ENCODE assay signal across 9 cellular contexts in the genomic region with DNA sequence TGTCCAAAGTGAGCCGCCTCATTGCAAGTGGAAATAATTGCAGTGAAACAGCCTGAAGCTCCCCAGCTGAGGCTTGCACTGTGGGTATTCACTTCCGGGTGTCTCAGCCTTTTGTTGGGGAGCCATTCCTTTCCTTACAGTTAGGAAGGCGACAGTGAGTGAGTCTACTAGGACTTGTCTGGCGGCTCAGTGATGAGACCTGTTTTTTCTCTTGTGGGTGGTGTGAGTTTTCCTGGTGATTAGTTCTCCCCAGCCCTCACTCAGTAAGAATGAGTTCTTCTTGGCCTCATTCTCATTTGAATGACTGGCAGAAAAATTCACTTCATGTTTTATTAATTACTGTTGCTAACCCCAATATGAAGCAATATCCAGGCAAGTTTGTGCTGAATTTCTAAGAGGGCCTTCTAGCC. TPM values are rescaled to one million over a fixed set of nuclear protein-coding genes. Genes with fewer than 3 reads are reported as not detected.
DNase-seq lines count a peak whose midpoint lies in the region; ATAC-seq and TF ChIP-seq lines count a peak whose summit lies in the region.
"Had no signal": no experiment of that assay in that cellular context is flagged by ENCODE, and none has a peak within 500 bp of the region (broad histone marks: within the 10 kb centered on the region; RNA-seq: fewer than 3 reads in every experiment).

No MANE protein-coding gene starts in this region.

- no peak overlapping the region for H4K12ac ChIP-seq in trophoblast cell (ENCODE audit: low read depth, low read length)

- no peak overlapping the region for H2AK5ac ChIP-seq in trophoblast cell (ENCODE audit: low read length)

- ATAC-seq in GM19035 (IDR thresholded peaks at IDR 0.05; ENCODE audit: unreplicated experiment) (no peak), GM18907 (IDR thresholded peaks at IDR 0.05; ENCODE audit: unreplicated experiment) (no peak), HG02970 (IDR thresholded peaks at IDR 0.05; ENCODE audit: low FRiP score, unreplicated experiment) (no peak)

- H3K9me3 ChIP-seq in PC-9 (ENCODE audit: insufficient read depth, low read depth), result no peaks in the 10 kb centered on the region
- no peaks in the 10 kb centered on the region for H3K9me3 ChIP-seq in trophoblast cell (ENCODE audit: insufficient read depth, low read depth, low read length)

- no peak overlapping the region for H3K23ac ChIP-seq in trophoblast cell (ENCODE audit: low read length)

- peaks cover 18% of the 10 kb centered on the region for H4K20me1 ChIP-seq in PC-9 (ENCODE audit: insufficient read depth)

- no peak overlapping the region for H4K91ac ChIP-seq in trophoblast cell (ENCODE audit: low read depth, low read length)

- H3K27ac ChIP-seq in PC-9 (no peak overlapping the region), trophoblast cell (ENCODE audit: low read depth, low read length) (peak overlapping the region; percentile 37)

- peaks cover 12% of the 10 kb centered on the region for H3K4me1 ChIP-seq in PC-9 (replicated peaks; ENCODE audit: insufficient read depth)
- H3K4me1 ChIP-seq in trophoblast cell (ENCODE audit: control insufficient read depth in 1 of 2, insufficient read depth in 2 of 2, low read length in 2 of 2), result peaks cover 2 to 5% of the 10 kb centered on the region in 2 experiments

- H2BK5ac ChIP-seq in trophoblast cell (ENCODE audit: low read depth, low read length, poor library complexity), result no peak overlapping the region

- H3K18ac ChIP-seq in trophoblast cell (ENCODE audit: low read length), result no peak overlapping the region

- peak overlapping the region; percentile 97 for H3K4me3 ChIP-seq in GM06990 (replicated peaks; ENCODE audit: low read depth, low read length)
- H3K4me3 ChIP-seq in PC-9, result peak overlapping the region; percentile 84; the same call in 1 of the 2 replicates
- H3K4me3 ChIP-seq in choroid plexus epithelial cell (ENCODE audit: low read depth, low read length), result peak overlapping the region; percentile 5
- H3K4me3 ChIP-seq in trophoblast cell (ENCODE audit: low read depth, low read length), result no peak overlapping the region

- DNase-seq in GM06990 (ENCODE audit: extremely low read depth, insufficient read length) (no peak), PC-9 (no peak), choroid plexus epithelial cell (ENCODE audit: low read depth) (peak; percentile 36), trophoblast cell (no peak), HT-29 (ENCODE audit: low spot score) (no peak)
- DNase-seq: NCI-H1436 had no signal

- H3K4me2 ChIP-seq in PC-9 (peak overlapping the region; percentile 95), trophoblast cell (ENCODE audit: low read length) (peak overlapping the region; percentile 70)

- H3K9ac ChIP-seq in trophoblast cell (ENCODE audit: low read length), result no peak overlapping the region

- H3F3A ChIP-seq in PC-9 (ENCODE audit: insufficient read depth, low read depth), result peaks cover 38% of the 10 kb centered on the region

- peaks cover 12% of the 10 kb centered on the region for H3K79me1 ChIP-seq in trophoblast cell (ENCODE audit: low read length)

- WGBS in trophoblast cell (ENCODE audit: extremely low coverage, insufficient coverage, insufficient read length), result no CpG with 5 or more reads among the region's 4 CpGs

- H3K27me3 ChIP-seq in GM06990 (replicated peaks; ENCODE audit: control insufficient read depth, insufficient read depth, low read length) (no peaks in the 10 kb centered on the region), PC-9 (ENCODE audit: insufficient read depth, low read depth) (no peaks in the 10 kb centered on the region), trophoblast cell (ENCODE audit: insufficient read depth, low read length) (no peaks in the 10 kb centered on the region)

- no peak overlapping the region for H3K14ac ChIP-seq in trophoblast cell (ENCODE audit: low read length)

- no peak for TF ChIP-seq CTCF in GM06990 (IDR thresholded peaks at IDR 0.05; ENCODE audit: insufficient read depth, low read length, poor library complexity, severe bottlenecking)
- TF ChIP-seq CTCF in PC-9 (conservative IDR thresholded peaks at IDR 0.05), result no peak
- TF ChIP-seq CTCF in choroid plexus epithelial cell (conservative IDR thresholded peaks at IDR 0.05; ENCODE audit: low read depth, low read length), result no peak

- POLR2A ChIA-PET in PC-9 (lab: Charles Lee; ENCODE audit: unreplicated experiment), result no interaction called here

- H2AFZ ChIP-seq in PC-9 (no peak overlapping the region), trophoblast cell (ENCODE audit: insufficient read depth, low read length, poor library complexity) (no peak overlapping the region)

- peak overlapping the region; percentile 57 for H3K4ac ChIP-seq in trophoblast cell (ENCODE audit: low read depth, low read length)

- no TSS peak for BruUV-seq in PC-9 (replicated peaks; lab: Mats Ljungman, UMichigan)

- no peak overlapping the region for H2BK12ac ChIP-seq in trophoblast cell (ENCODE audit: low read length)

- intact Hi-C loops in PC-9 (cut with micrococcal nuclease; ENCODE audit: unreplicated experiment), result no loop called here

- H3K9me2 ChIP-seq in PC-9 (ENCODE audit: insufficient read depth), result no peaks in the 10 kb centered on the region

- no peak overlapping the region for H2BK120ac ChIP-seq in trophoblast cell (ENCODE audit: insufficient read depth, low read length, poor library complexity)

- H4K8ac ChIP-seq in trophoblast cell (ENCODE audit: low read depth, low read length), result no peak overlapping the region

- CTCF ChIA-PET in PC-9 (lab: Charles Lee), result no interaction called here

- H3K79me2 ChIP-seq in PC-9 (ENCODE audit: low read depth) (peaks cover 41% of the 10 kb centered on the region), trophoblast cell (ENCODE audit: control insufficient read depth, insufficient read depth, low read length, poor library complexity) (peaks cover 14% of the 10 kb centered on the region)

- H3K36me3 ChIP-seq in GM06990 (ENCODE audit: control insufficient read depth, insufficient read depth, low read length) (peaks cover 11% of the 10 kb centered on the region), PC-9 (ENCODE audit: low read depth) (peaks cover 6% of the 10 kb centered on the region; the same call in 1 of the 2 replicates), trophoblast cell (ENCODE audit: control insufficient read depth in 1 of 2, insufficient read depth in 2 of 2, low read length in 2 of 2) (peaks cover 15 to 25% of the 10 kb centered on the region in 2 experiments)

RNA-seq across cellular contexts. Expression of a gene that starts 2.6 kb away (rescaled TPM):
- 177 and 243 TPM in 2 replicates for total RNA-seq in PC-9 (2021)
- 324 and 327 TPM in 2 replicates for polyA plus RNA-seq in trophoblast cell (2013)
- 362 and 400 TPM in 2 replicates for total RNA-seq in HT-29 (2014; rRNA removed; shearing (Covaris generic))

RNA-seq across cellular contexts. Expression of a gene that starts 17.2 kb away (rescaled TPM):
- 25.4 and 27.0 TPM in 2 replicates for total RNA-seq in PC-9 (2021)
- polyA plus RNA-seq in trophoblast cell (2013), result 46.4 and 49.2 TPM in 2 replicates
- total RNA-seq in HT-29 (2014; rRNA removed; shearing (Covaris generic)), result 35.6 and 44.3 TPM in 2 replicates

RNA-seq across cellular contexts. Expression of a gene that starts 17.4 kb away (rescaled TPM):
- total RNA-seq in PC-9 (2021), result 29.1 and 29.6 TPM in 2 replicates
- 33.1 and 33.5 TPM in 2 replicates for polyA plus RNA-seq in trophoblast cell (2013)
- 43.8 and 48.4 TPM in 2 replicates for total RNA-seq in HT-29 (2014; rRNA removed; shearing (Covaris generic))

RNA-seq across cellular contexts. Expression of a gene that starts 27.4 kb away (rescaled TPM):
- total RNA-seq in PC-9 (2021), result 22.6 and 34.3 TPM in 2 replicates
- 17.0 and 18.9 TPM in 2 replicates for polyA plus RNA-seq in trophoblast cell (2013)
- 67.7 and 76.2 TPM in 2 replicates for total RNA-seq in HT-29 (2014; rRNA removed; shearing (Covaris generic))
